In the genomic region with DNA sequence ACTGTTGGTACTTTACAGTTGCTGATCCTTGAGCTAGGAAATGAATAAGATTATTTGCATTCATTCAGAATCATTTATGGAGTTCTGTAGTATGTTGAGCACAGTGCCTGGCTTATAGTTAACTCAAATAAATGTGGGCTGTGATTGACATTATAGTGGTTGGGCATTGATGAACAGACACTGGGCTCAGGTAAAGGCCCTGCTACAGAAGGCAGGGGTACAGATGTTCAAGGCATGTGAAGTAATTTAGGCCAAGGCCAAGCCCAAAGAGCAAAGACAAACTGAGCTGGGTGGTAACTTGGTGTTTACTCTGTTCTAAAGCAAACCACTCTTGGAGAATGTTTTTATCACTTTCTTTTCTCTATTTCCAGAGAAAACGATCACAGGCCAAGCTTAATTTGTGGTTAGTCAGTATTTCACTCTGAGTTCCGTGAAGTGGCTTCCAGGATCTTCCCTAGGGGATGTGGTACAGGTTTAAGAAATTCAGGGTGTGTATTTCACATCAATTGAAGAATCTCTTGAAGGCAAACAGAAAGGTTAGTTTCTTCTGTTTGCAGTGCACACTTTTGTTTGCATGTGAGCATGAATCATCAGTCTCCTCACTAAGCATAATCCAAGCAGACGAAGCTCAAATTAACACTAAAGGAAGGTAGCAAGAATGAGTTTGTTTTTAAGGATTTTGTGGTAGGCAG, we compare ENCODE assay signal across 1 cellular context.
TF ChIP-seq lines count a peak whose summit lies in the region.

No MANE protein-coding gene starts in this region.

TF ChIP-seq in HepG2, 621 proteins besides CTCF, POLR2A, EP300 and RAD21 (continued from another document and continues in another):
- TF ChIP-seq, protein P1, sequence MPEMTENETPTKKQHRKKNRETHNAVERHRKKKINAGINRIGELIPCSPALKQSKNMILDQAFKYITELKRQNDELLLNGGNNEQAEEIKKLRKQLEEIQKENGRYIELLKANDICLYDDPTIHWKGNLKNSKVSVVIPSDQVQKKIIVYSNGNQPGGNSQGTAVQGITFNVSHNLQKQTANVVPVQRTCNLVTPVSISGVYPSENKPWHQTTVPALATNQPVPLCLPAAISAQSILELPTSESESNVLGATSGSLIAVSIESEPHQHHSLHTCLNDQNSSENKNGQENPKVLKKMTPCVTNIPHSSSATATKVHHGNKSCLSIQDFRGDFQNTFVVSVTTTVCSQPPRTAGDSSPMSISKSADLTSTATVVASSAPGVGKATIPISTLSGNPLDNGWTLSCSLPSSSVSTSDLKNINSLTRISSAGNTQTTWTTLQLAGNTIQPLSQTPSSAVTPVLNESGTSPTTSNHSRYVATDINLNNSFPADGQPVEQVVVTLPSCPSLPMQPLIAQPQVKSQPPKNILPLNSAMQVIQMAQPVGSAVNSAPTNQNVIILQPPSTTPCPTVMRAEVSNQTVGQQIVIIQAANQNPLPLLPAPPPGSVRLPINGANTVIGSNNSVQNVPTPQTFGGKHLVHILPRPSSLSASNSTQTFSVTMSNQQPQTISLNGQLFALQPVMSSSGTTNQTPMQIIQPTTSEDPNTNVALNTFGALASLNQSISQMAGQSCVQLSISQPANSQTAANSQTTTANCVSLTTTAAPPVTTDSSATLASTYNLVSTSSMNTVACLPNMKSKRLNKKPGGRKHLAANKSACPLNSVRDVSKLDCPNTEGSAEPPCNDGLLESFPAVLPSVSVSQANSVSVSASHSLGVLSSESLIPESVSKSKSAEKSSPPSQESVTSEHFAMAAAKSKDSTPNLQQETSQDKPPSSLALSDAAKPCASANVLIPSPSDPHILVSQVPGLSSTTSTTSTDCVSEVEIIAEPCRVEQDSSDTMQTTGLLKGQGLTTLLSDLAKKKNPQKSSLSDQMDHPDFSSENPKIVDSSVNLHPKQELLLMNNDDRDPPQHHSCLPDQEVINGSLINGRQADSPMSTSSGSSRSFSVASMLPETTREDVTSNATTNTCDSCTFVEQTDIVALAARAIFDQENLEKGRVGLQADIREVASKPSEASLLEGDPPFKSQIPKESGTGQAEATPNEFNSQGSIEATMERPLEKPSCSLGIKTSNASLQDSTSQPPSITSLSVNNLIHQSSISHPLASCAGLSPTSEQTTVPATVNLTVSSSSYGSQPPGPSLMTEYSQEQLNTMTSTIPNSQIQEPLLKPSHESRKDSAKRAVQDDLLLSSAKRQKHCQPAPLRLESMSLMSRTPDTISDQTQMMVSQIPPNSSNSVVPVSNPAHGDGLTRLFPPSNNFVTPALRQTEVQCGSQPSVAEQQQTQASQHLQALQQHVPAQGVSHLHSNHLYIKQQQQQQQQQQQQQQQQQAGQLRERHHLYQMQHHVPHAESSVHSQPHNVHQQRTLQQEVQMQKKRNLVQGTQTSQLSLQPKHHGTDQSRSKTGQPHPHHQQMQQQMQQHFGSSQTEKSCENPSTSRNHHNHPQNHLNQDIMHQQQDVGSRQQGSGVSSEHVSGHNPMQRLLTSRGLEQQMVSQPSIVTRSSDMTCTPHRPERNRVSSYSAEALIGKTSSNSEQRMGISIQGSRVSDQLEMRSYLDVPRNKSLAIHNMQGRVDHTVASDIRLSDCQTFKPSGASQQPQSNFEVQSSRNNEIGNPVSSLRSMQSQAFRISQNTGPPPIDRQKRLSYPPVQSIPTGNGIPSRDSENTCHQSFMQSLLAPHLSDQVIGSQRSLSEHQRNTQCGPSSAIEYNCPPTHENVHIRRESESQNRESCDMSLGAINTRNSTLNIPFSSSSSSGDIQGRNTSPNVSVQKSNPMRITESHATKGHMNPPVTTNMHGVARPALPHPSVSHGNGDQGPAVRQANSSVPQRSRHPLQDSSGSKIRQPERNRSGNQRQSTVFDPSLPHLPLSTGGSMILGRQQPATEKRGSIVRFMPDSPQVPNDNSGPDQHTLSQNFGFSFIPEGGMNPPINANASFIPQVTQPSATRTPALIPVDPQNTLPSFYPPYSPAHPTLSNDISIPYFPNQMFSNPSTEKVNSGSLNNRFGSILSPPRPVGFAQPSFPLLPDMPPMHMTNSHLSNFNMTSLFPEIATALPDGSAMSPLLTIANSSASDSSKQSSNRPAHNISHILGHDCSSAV (CRISPR knock-in tag; IDR thresholded peaks at IDR 0.05; ENCODE audit: borderline replicate concordance) = no peak
- TF ChIP-seq ZBTB8A (CRISPR knock-in tag; IDR thresholded peaks at IDR 0.05; ENCODE audit: borderline replicate concordance, low read depth) (no peak), SP4 (CRISPR knock-in tag; IDR thresholded peaks at IDR 0.05) (no peak), ZNF83 (CRISPR knock-in tag; IDR thresholded peaks at IDR 0.05; ENCODE audit: borderline replicate concordance) (no peak), RXRA (CRISPR knock-in tag; IDR thresholded peaks at IDR 0.05) (no peak), POLR2AphosphoS5 (IDR thresholded peaks at IDR 0.05; ENCODE audit: low read depth, low read length) (no peak), ZNF232 (CRISPR knock-in tag; IDR thresholded peaks at IDR 0.05; ENCODE audit: borderline replicate concordance) (no peak), SP5 (CRISPR knock-in tag; IDR thresholded peaks at IDR 0.05; ENCODE audit: borderline replicate concordance, low read depth) (no peak), AHR (CRISPR knock-in tag; IDR thresholded peaks at IDR 0.05) (no peak), NPAS2 (CRISPR knock-in tag; IDR thresholded peaks at IDR 0.05; ENCODE audit: borderline replicate concordance) (no peak), ZSCAN12 (CRISPR knock-in tag; IDR thresholded peaks at IDR 0.05) (no peak), ZNF562 (CRISPR knock-in tag; IDR thresholded peaks at IDR 0.05; ENCODE audit: borderline replicate concordance) (no peak), RFX5 (IDR thresholded peaks at IDR 0.05; ENCODE audit: low read depth, low read length) (no peak), ZNF101 (CRISPR knock-in tag; IDR thresholded peaks at IDR 0.05; ENCODE audit: borderline replicate concordance, low read depth) (no peak), ZNF749 (CRISPR knock-in tag; IDR thresholded peaks at IDR 0.05; ENCODE audit: borderline replicate concordance) (no peak), ZNF775 (CRISPR knock-in tag; IDR thresholded peaks at IDR 0.05; ENCODE audit: borderline replicate concordance) (no peak), RNF2 (conservative IDR thresholded peaks at IDR 0.05; ENCODE audit: low read depth) (no peak), ATAD3A (CRISPR knock-in tag; IDR thresholded peaks at IDR 0.05) (no peak), ZNF567 (CRISPR knock-in tag; IDR thresholded peaks at IDR 0.05; ENCODE audit: borderline replicate concordance) (no peak), ONECUT2 (CRISPR knock-in tag; IDR thresholded peaks at IDR 0.05) (no peak), ARID2 (CRISPR knock-in tag; IDR thresholded peaks at IDR 0.05; ENCODE audit: borderline replicate concordance) (no peak), HES4 (CRISPR knock-in tag; IDR thresholded peaks at IDR 0.05; ENCODE audit: borderline replicate concordance) (no peak), TBX3 (IDR thresholded peaks at IDR 0.05; ENCODE audit: borderline replicate concordance) (peak; percentile 48; the same call in 1 of the 2 replicates), ZNF24 (IDR thresholded peaks at IDR 0.05) (no peak; the same call in 1 of the 2 replicates), AKAP8 (CRISPR knock-in tag; IDR thresholded peaks at IDR 0.05) (no peak), SMARCE1 (IDR thresholded peaks at IDR 0.05; ENCODE audit: borderline replicate concordance) (no peak)
- TF ChIP-seq, protein P2, sequence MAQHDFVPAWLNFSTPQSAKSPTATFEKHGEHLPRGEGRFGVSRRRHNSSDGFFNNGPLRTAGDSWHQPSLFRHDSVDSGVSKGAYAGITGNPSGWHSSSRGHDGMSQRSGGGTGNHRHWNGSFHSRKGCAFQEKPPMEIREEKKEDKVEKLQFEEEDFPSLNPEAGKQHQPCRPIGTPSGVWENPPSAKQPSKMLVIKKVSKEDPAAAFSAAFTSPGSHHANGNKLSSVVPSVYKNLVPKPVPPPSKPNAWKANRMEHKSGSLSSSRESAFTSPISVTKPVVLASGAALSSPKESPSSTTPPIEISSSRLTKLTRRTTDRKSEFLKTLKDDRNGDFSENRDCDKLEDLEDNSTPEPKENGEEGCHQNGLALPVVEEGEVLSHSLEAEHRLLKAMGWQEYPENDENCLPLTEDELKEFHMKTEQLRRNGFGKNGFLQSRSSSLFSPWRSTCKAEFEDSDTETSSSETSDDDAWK (CRISPR knock-in tag; IDR thresholded peaks at IDR 0.05) = no peak
- TF ChIP-seq, protein P3, sequence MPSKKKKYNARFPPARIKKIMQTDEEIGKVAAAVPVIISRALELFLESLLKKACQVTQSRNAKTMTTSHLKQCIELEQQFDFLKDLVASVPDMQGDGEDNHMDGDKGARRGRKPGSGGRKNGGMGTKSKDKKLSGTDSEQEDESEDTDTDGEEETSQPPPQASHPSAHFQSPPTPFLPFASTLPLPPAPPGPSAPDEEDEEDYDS (CRISPR knock-in tag; IDR thresholded peaks at IDR 0.05) = no peak
- TF ChIP-seq, protein P4, sequence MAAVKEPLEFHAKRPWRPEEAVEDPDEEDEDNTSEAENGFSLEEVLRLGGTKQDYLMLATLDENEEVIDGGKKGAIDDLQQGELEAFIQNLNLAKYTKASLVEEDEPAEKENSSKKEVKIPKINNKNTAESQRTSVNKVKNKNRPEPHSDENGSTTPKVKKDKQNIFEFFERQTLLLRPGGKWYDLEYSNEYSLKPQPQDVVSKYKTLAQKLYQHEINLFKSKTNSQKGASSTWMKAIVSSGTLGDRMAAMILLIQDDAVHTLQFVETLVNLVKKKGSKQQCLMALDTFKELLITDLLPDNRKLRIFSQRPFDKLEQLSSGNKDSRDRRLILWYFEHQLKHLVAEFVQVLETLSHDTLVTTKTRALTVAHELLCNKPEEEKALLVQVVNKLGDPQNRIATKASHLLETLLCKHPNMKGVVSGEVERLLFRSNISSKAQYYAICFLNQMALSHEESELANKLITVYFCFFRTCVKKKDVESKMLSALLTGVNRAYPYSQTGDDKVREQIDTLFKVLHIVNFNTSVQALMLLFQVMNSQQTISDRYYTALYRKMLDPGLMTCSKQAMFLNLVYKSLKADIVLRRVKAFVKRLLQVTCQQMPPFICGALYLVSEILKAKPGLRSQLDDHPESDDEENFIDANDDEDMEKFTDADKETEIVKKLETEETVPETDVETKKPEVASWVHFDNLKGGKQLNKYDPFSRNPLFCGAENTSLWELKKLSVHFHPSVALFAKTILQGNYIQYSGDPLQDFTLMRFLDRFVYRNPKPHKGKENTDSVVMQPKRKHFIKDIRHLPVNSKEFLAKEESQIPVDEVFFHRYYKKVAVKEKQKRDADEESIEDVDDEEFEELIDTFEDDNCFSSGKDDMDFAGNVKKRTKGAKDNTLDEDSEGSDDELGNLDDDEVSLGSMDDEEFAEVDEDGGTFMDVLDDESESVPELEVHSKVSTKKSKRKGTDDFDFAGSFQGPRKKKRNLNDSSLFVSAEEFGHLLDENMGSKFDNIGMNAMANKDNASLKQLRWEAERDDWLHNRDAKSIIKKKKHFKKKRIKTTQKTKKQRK (IDR thresholded peaks at IDR 0.05; ENCODE audit: low read length) = no peak
- TF ChIP-seq, protein P5, sequence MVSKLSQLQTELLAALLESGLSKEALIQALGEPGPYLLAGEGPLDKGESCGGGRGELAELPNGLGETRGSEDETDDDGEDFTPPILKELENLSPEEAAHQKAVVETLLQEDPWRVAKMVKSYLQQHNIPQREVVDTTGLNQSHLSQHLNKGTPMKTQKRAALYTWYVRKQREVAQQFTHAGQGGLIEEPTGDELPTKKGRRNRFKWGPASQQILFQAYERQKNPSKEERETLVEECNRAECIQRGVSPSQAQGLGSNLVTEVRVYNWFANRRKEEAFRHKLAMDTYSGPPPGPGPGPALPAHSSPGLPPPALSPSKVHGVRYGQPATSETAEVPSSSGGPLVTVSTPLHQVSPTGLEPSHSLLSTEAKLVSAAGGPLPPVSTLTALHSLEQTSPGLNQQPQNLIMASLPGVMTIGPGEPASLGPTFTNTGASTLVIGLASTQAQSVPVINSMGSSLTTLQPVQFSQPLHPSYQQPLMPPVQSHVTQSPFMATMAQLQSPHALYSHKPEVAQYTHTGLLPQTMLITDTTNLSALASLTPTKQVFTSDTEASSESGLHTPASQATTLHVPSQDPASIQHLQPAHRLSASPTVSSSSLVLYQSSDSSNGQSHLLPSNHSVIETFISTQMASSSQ (IDR thresholded peaks at IDR 0.05; ENCODE audit: low read depth) = no peak
- TF ChIP-seq, protein P5 (CRISPR knock-in tag; IDR thresholded peaks at IDR 0.05; ENCODE audit: borderline replicate concordance) = no peak
- TF ChIP-seq, protein P6, sequence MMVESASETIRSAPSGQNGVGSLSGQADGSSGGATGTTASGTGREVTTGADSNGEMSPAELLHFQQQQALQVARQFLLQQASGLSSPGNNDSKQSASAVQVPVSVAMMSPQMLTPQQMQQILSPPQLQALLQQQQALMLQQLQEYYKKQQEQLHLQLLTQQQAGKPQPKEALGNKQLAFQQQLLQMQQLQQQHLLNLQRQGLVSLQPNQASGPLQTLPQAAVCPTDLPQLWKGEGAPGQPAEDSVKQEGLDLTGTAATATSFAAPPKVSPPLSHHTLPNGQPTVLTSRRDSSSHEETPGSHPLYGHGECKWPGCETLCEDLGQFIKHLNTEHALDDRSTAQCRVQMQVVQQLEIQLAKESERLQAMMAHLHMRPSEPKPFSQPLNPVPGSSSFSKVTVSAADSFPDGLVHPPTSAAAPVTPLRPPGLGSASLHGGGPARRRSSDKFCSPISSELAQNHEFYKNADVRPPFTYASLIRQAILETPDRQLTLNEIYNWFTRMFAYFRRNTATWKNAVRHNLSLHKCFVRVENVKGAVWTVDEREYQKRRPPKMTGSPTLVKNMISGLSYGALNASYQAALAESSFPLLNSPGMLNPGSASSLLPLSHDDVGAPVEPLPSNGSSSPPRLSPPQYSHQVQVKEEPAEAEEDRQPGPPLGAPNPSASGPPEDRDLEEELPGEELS (CRISPR knock-in tag; IDR thresholded peaks at IDR 0.05) = 0 out of 2 replicates have a peak, but pooled peaks have one; percentile 36
- TF ChIP-seq, protein P7, sequence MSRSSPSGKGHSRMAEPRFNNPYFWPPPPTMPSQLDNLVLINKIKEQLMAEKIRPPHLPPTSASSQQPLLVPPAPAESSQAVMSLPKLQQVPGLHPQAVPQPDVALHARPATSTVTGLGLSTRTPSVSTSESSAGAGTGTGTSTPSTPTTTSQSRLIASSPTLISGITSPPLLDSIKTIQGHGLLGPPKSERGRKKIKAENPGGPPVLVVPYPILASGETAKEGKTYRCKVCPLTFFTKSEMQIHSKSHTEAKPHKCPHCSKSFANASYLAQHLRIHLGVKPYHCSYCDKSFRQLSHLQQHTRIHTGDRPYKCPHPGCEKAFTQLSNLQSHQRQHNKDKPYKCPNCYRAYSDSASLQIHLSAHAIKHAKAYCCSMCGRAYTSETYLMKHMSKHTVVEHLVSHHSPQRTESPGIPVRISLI (CRISPR knock-in tag; IDR thresholded peaks at IDR 0.05; ENCODE audit: borderline replicate concordance) = no peak
- TF ChIP-seq, protein P8, sequence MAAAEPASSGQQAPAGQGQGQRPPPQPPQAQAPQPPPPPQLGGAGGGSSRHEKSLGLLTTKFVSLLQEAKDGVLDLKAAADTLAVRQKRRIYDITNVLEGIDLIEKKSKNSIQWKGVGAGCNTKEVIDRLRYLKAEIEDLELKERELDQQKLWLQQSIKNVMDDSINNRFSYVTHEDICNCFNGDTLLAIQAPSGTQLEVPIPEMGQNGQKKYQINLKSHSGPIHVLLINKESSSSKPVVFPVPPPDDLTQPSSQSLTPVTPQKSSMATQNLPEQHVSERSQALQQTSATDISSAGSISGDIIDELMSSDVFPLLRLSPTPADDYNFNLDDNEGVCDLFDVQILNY (CRISPR knock-in tag; conservative IDR thresholded peaks at IDR 0.05) = no peak
